ENCODE assay signal across 2 cellular contexts in genomic region chr9:131419029-131419614, GRCh38.
A peak's percentile ranks its signal among the peaks of the same experiment; 100 is the strongest.
TF ChIP-seq lines count a peak whose summit lies in the region.

No MANE protein-coding gene starts in this region.

TF ChIP-seq in A549, 52 proteins besides CTCF, POLR2A, EP300 and RAD21:
- TF ChIP-seq NFE2L2 (conservative IDR thresholded peaks at IDR 0.05; ENCODE audit: low read length) (no peak), JUN (IDR thresholded peaks at IDR 0.05) (no peak), MAZ (IDR thresholded peaks at IDR 0.05; ENCODE audit: borderline replicate concordance, low read depth, low read length) (no peak), FOXS1 (CRISPR knock-in tag; IDR thresholded peaks at IDR 0.05) (no peak), HOXB5 (CRISPR knock-in tag; IDR thresholded peaks at IDR 0.05) (no peak), CBX8 (IDR thresholded peaks at IDR 0.05) (no peak), KDM1A (IDR thresholded peaks at IDR 0.05; ENCODE audit: low read depth) (no peak), PBX3 (IDR thresholded peaks at IDR 0.05) (no peak), EHMT2 (IDR thresholded peaks at IDR 0.05; ENCODE audit: low read depth) (no peak), ZSCAN20 (CRISPR knock-in tag; IDR thresholded peaks at IDR 0.05) (no peak), RNF2 (IDR thresholded peaks at IDR 0.05; ENCODE audit: borderline replicate concordance, low read depth) (no peak), CHD4 (IDR thresholded peaks at IDR 0.05; ENCODE audit: borderline replicate concordance) (no peak), REST (IDR thresholded peaks at IDR 0.05) (no peak), ESRRA (IDR thresholded peaks at IDR 0.05; ENCODE audit: borderline replicate concordance, low read length) (no peak), HOXA7 (CRISPR knock-in tag; IDR thresholded peaks at IDR 0.05) (no peak), HES2 (IDR thresholded peaks at IDR 0.05) (no peak)

TF ChIP-seq in GM12878, 131 proteins besides CTCF, POLR2A, EP300 and RAD21:
- TF ChIP-seq MEF2A (IDR thresholded peaks at IDR 0.05; ENCODE audit: insufficient read depth, low read depth, low read length), result no peak
- TF ChIP-seq POLR2AphosphoS5 (IDR thresholded peaks at IDR 0.05; ENCODE audit: low read length), result peak; percentile 44; the same call in 1 of the 2 replicates
- no peak for TF ChIP-seq RBBP5 (conservative IDR thresholded peaks at IDR 0.05)
- no peak for TF ChIP-seq KDM1A (IDR thresholded peaks at IDR 0.05; ENCODE audit: borderline replicate concordance)
